In genomic region chr5:111810087-111810486, GRCh38 we compare ENCODE assay signal across 17 cellular contexts.
"Had no signal": no experiment of that assay in that cellular context is flagged by ENCODE, and none has a peak within 500 bp of the region (broad histone marks: within the 10 kb centered on the region; RNA-seq: fewer than 3 reads in every experiment).

No MANE protein-coding gene starts in this region.

- H3K4me3 Mint-ChIP-seq: activated CD8-positive, alpha-beta T cell treated with anti-CD3 and anti-CD28 coated beads for 36 hours; activated T-cell treated with anti-CD3 and anti-CD28 coated beads, Interleukin-2, amount 50 U/mL, for 72 hours; stimulated activated naive B cell treated with anti-CD40 and anti-IgM and Interleukin-4, amounts not matched to agents 10 μg/mL and 1 μg/mL and 100 μg/mL, for 72 hours had no signal

- H3K4me1 ChIP-seq: sigmoid colon, SJCRH30, upper lobe of left lung had no signal

- H3K27me3 ChIP-seq: ascending aorta, cardiac muscle cell, sigmoid colon, SJCRH30, upper lobe of left lung had no signal

- ATAC-seq: activated CD8-positive, alpha-beta T cell treated with anti-CD3 and anti-CD28 coated beads for 36 hours; activated T-cell treated with anti-CD3 and anti-CD28 coated beads, Interleukin-2, amount 50 U/mL, for 72 hours; stimulated activated naive B cell treated with anti-CD40 and anti-IgM and Interleukin-4, amounts not matched to agents 10 μg/mL and 1 μg/mL and 100 μg/mL, for 72 hours had no signal

- H3K9me3 Mint-ChIP-seq: activated CD8-positive, alpha-beta T cell treated with anti-CD3 and anti-CD28 coated beads for 36 hours; activated T-cell treated with anti-CD3 and anti-CD28 coated beads, Interleukin-2, amount 50 U/mL, for 72 hours; stimulated activated naive B cell treated with anti-CD40 and anti-IgM and Interleukin-4, amounts not matched to agents 10 μg/mL and 1 μg/mL and 100 μg/mL, for 72 hours had no signal

- H3K4me3 ChIP-seq: ascending aorta, cardiac muscle cell, coronary artery, sigmoid colon, SJCRH30, upper lobe of left lung had no signal

- H3K27ac ChIP-seq: ascending aorta, cardiac muscle cell, coronary artery, sigmoid colon, SJCRH30, upper lobe of left lung had no signal

- H3K36me3 ChIP-seq: ascending aorta, cardiac muscle cell, sigmoid colon, SJCRH30, upper lobe of left lung had no signal

- H3K27ac Mint-ChIP-seq: activated CD8-positive, alpha-beta T cell treated with anti-CD3 and anti-CD28 coated beads for 36 hours; activated T-cell treated with anti-CD3 and anti-CD28 coated beads, Interleukin-2, amount 50 U/mL, for 72 hours; progenitor cell of endocrine pancreas; stimulated activated naive B cell treated with anti-CD40 and anti-IgM and Interleukin-4, amounts not matched to agents 10 μg/mL and 1 μg/mL and 100 μg/mL, for 72 hours had no signal

- H3K9me3 ChIP-seq: ascending aorta, sigmoid colon, SJCRH30, upper lobe of left lung had no signal

- DNase-seq: activated CD4-positive, alpha-beta T cell treated with anti-CD3 and anti-CD28 coated beads for 1 hour; activated CD8-positive, alpha-beta memory T cell treated with anti-CD3 and anti-CD28 coated beads, Interleukin-2, amount 50 U/mL, for 4 hours; activated CD8-positive, alpha-beta T cell treated with anti-CD3 and anti-CD28 coated beads for 36 hours; activated gamma-delta T cell treated with Interleukin-2 at 50 U/mL for 16 hours; activated T-cell treated with anti-CD3 and anti-CD28 coated beads, Interleukin-2, amount 50 U/mL, for 72 hours; effector memory CD4-positive, alpha-beta T cell; glutamatergic neuron; sigmoid colon; SJCRH30; stimulated activated CD4-positive, alpha-beta T cell treated with anti-CD3 and anti-CD28 coated beads, Interleukin-2, amount 100 ng/mL, for 24 hours; stimulated activated naive B cell treated with anti-CD40 and anti-IgM and Interleukin-4, amounts not matched to agents 10 μg/mL and 1 μg/mL and 100 μg/mL, for 72 hours; SW 1271; upper lobe of left lung had no signal

- H3K4me1 Mint-ChIP-seq: stimulated activated naive B cell treated with anti-CD40 and anti-IgM and Interleukin-4, amounts not matched to agents 10 μg/mL and 1 μg/mL and 100 μg/mL, for 72 hours had no signal

- H3K27me3 Mint-ChIP-seq: activated CD8-positive, alpha-beta T cell treated with anti-CD3 and anti-CD28 coated beads for 36 hours; progenitor cell of endocrine pancreas; stimulated activated naive B cell treated with anti-CD40 and anti-IgM and Interleukin-4, amounts not matched to agents 10 μg/mL and 1 μg/mL and 100 μg/mL, for 72 hours had no signal

- H3K36me3 Mint-ChIP-seq: stimulated activated naive B cell treated with anti-CD40 and anti-IgM and Interleukin-4, amounts not matched to agents 10 μg/mL and 1 μg/mL and 100 μg/mL, for 72 hours had no signal
